Comparison of ENCODE assay signal across 33 cellular contexts in genomic region chr10:95613330-95613729, GRCh38.
"Had no signal": no experiment of that assay in that cellular context is flagged by ENCODE, and none has a peak within 500 bp of the region (broad histone marks: within the 10 kb centered on the region; RNA-seq: fewer than 3 reads in every experiment).

No MANE protein-coding gene starts in this region.

- H3K4me1 ChIP-seq: breast epithelium, SJSA1 had no signal

- H3K9me3 Mint-ChIP-seq: activated CD4-positive, alpha-beta T cell treated with anti-CD3 and anti-CD28 coated beads, Interleukin-2, amount 10 ng/mL, durations not matched to agents 7 days and 5 days; activated naive CD4-positive, alpha-beta T cell treated with anti-CD3 and anti-CD28 coated beads, Interleukin-2, amount 50 U/mL, for 24 hours; activated naive CD8-positive, alpha-beta T cell treated with anti-CD3 and anti-CD28 coated beads, Interleukin-2, amount 10 ng/mL, durations not matched to agents 7 days and 5 days; activated T-cell treated with anti-CD3 and anti-CD28 coated beads, Interleukin-2, amount 50 U/mL, for 24 hours; activated T-helper 2 cell treated with anti-CD3 and anti-CD28 coated beads, Interferon-gamma antibody, Interleukin-2, Interleukin-4, amounts not matched to agents 10 μg/mL and 5 μg/mL and 100 μg/mL, durations not matched to agents 14 hours and 24 hours and 36 hours; T-helper 1 cell treated with Interleukin-12 subunit alpha and Interleukin-12 subunit beta and Interleukin-4 antibody, amounts not matched to agents 30 μg/mL and 1 μg/mL, for 36 hours; T-helper 2 cell treated with Interferon-gamma antibody and Interleukin-4, amounts not matched to agents 5 μg/mL and 100 μg/mL, for 36 hours; WTC11 had no signal

- H3K27ac ChIP-seq: breast epithelium, KMS-11, SJSA1 had no signal

- H3K4me3 Mint-ChIP-seq: activated CD4-positive, alpha-beta T cell treated with anti-CD3 and anti-CD28 coated beads for 36 hours; activated CD4-positive, alpha-beta T cell treated with anti-CD3 and anti-CD28 coated beads, Interleukin-2, amount 10 ng/mL, durations not matched to agents 7 days and 5 days; activated CD8-positive, alpha-beta T cell treated with anti-CD3 and anti-CD28 coated beads, Interleukin-2, amount 10 ng/mL, durations not matched to agents 7 days and 5 days; activated naive CD4-positive, alpha-beta T cell treated with anti-CD3 and anti-CD28 coated beads, Interleukin-2, amount 50 U/mL, for 24 hours; activated naive CD8-positive, alpha-beta T cell treated with anti-CD3 and anti-CD28 coated beads, Interleukin-2, amount 10 ng/mL, durations not matched to agents 7 days and 5 days; activated T-cell treated with anti-CD3 and anti-CD28 coated beads, Interleukin-2, amount 50 U/mL, for 24 hours; T-helper 1 cell treated with Interleukin-12 subunit alpha and Interleukin-12 subunit beta and Interleukin-4 antibody, amounts not matched to agents 30 μg/mL and 1 μg/mL, for 36 hours; T-helper 2 cell treated with Interferon-gamma antibody and Interleukin-4, amounts not matched to agents 5 μg/mL and 100 μg/mL, for 36 hours; WTC11 had no signal

- H3K9me3 ChIP-seq: body of pancreas, breast epithelium, SJSA1, SK-N-SH had no signal

- H3K4me3 ChIP-seq: body of pancreas, breast epithelium, SJSA1 had no signal

- DNase-seq: activated CD4-positive, alpha-beta T cell treated with anti-CD3 and anti-CD28 coated beads for 36 hours; activated CD4-positive, alpha-beta T cell treated with anti-CD3 and anti-CD28 coated beads, Interleukin-2, amount 10 ng/mL, durations not matched to agents 7 days and 5 days; activated CD4-positive, alpha-beta T cell treated with anti-CD3 and anti-CD28 coated beads, Interleukin-2, amount 50 U/mL, for 48 hours; activated CD8-positive, alpha-beta T cell treated with anti-CD3 and anti-CD28 coated beads, Interleukin-2, amount 10 ng/mL, durations not matched to agents 7 days and 5 days; activated gamma-delta T cell; activated naive CD4-positive, alpha-beta T cell treated with Interleukin-2 at 50 U/mL for 16 hours; activated naive CD8-positive, alpha-beta T cell treated with anti-CD3 and anti-CD28 coated beads, Interleukin-2, amount 10 ng/mL, durations not matched to agents 7 days and 5 days; activated T-cell treated with anti-CD3 and anti-CD28 coated beads, Interleukin-2, amount 50 U/mL, for 24 hours; body of pancreas; MM.1S; MV-4-11; NCI-H1092; NCI-H1417; NCI-H146; NCI-H187; NCI-H2029 treated with DMSO at 0.1 percent for 48 hours; NCI-H226; NCI-H446 treated with DMSO at 0.1 percent for 48 hours; NCI-H524; RPMI8226; SHP77 treated with DMSO at 0.1 percent for 48 hours; SK-N-SH had no signal

- H3K27me3 ChIP-seq: body of pancreas, breast epithelium, SJSA1 had no signal

- H3K27me3 Mint-ChIP-seq: activated CD4-positive, alpha-beta T cell treated with anti-CD3 and anti-CD28 coated beads for 36 hours; activated CD4-positive, alpha-beta T cell treated with anti-CD3 and anti-CD28 coated beads, Interleukin-2, amount 10 ng/mL, durations not matched to agents 7 days and 5 days; activated naive CD4-positive, alpha-beta T cell treated with anti-CD3 and anti-CD28 coated beads, Interleukin-2, amount 50 U/mL, for 24 hours; activated naive CD8-positive, alpha-beta T cell treated with anti-CD3 and anti-CD28 coated beads, Interleukin-2, amount 10 ng/mL, durations not matched to agents 7 days and 5 days; activated T-cell treated with anti-CD3 and anti-CD28 coated beads, Interleukin-2, amount 50 U/mL, for 24 hours had no signal

- H3K4me1 Mint-ChIP-seq: activated CD4-positive, alpha-beta T cell treated with anti-CD3 and anti-CD28 coated beads for 36 hours; activated CD4-positive, alpha-beta T cell treated with anti-CD3 and anti-CD28 coated beads, Interleukin-2, amount 10 ng/mL, durations not matched to agents 7 days and 5 days; activated naive CD4-positive, alpha-beta T cell treated with anti-CD3 and anti-CD28 coated beads, Interleukin-2, amount 50 U/mL, for 24 hours; activated naive CD8-positive, alpha-beta T cell treated with anti-CD3 and anti-CD28 coated beads, Interleukin-2, amount 10 ng/mL, durations not matched to agents 7 days and 5 days; WTC11 had no signal

- ATAC-seq: activated CD4-positive, alpha-beta T cell treated with anti-CD3 and anti-CD28 coated beads for 36 hours; activated CD4-positive, CD25-positive, alpha-beta regulatory T cell treated with anti-CD3 and anti-CD28 coated beads, Interleukin-2, amount 50 U/mL, for 24 hours; activated CD8-positive, alpha-beta T cell treated with anti-CD3 and anti-CD28 coated beads, Interleukin-2, amount 10 ng/mL, durations not matched to agents 7 days and 5 days; Panc1; WTC11 had no signal

- FAIRE-seq: astrocyte had no signal

- H3K27ac Mint-ChIP-seq: activated CD4-positive, alpha-beta T cell treated with anti-CD3 and anti-CD28 coated beads for 36 hours; activated CD4-positive, alpha-beta T cell treated with anti-CD3 and anti-CD28 coated beads, Interleukin-2, amount 10 ng/mL, durations not matched to agents 7 days and 5 days; activated CD8-positive, alpha-beta T cell treated with anti-CD3 and anti-CD28 coated beads, Interleukin-2, amount 10 ng/mL, durations not matched to agents 7 days and 5 days; activated naive CD4-positive, alpha-beta T cell treated with anti-CD3 and anti-CD28 coated beads, Interleukin-2, amount 50 U/mL, for 24 hours; activated naive CD8-positive, alpha-beta T cell treated with anti-CD3 and anti-CD28 coated beads, Interleukin-2, amount 10 ng/mL, durations not matched to agents 7 days and 5 days; activated T-cell treated with anti-CD3 and anti-CD28 coated beads, Interleukin-2, amount 50 U/mL, for 24 hours; activated T-helper 2 cell treated with anti-CD3 and anti-CD28 coated beads, Interferon-gamma antibody, Interleukin-2, Interleukin-4, amounts not matched to agents 10 μg/mL and 5 μg/mL and 100 μg/mL, durations not matched to agents 14 hours and 24 hours and 36 hours; T-helper 1 cell treated with Interleukin-12 subunit alpha and Interleukin-12 subunit beta and Interleukin-4 antibody, amounts not matched to agents 30 μg/mL and 1 μg/mL, for 36 hours; T-helper 2 cell treated with Interferon-gamma antibody and Interleukin-4, amounts not matched to agents 5 μg/mL and 100 μg/mL, for 36 hours; WTC11 had no signal
